In the genomic region with DNA sequence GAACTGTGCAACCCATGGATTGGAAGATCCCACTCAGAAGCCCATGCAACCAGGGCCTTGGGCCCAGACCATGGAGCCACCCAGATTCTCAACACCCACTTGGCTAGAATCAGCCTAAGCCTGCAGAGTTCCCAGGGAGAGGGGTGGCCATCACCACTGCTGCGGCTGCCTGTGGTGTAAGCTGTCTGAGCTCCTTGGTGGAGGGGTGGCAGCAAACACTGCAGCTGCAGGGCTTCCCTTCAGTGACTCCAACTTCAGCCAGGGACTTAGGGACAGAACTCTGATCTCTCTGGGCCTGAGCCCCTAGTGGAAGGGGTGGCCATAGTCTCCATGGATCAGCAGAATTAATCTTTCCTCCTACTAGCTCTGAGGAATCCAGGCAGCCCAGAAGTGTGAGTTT, we compare ENCODE assay signal across 27 cellular contexts.
"Had no signal": no experiment of that assay in that cellular context is flagged by ENCODE, and none has a peak within 500 bp of the region (broad histone marks: within the 10 kb centered on the region; RNA-seq: fewer than 3 reads in every experiment).

No MANE protein-coding gene starts in this region.

- H3K27ac ChIP-seq: stomach, suprapubic skin, testis, thoracic aorta, thyroid gland, tibial artery, tibial nerve, transverse colon, upper lobe of left lung, upper lobe of right lung, uterus, vagina had no signal

- FAIRE-seq: urothelium cell line had no signal

- H3K27me3 ChIP-seq: stomach, suprapubic skin, testis, thyroid gland, tibial artery, tibial nerve, transverse colon, upper lobe of left lung, upper lobe of right lung, uterus, vagina had no signal

- ATAC-seq: stimulated activated effector memory CD8-positive, alpha-beta T cell treated with anti-CD3 and anti-CD28 coated beads, Interleukin-12 subunit alpha, Interleukin-12 subunit beta, amount 100 ng/mL, for 72 hours; stimulated activated memory B cell treated with anti-CD40 and anti-IgM and Interleukin-4, amounts not matched to agents 10 μg/mL and 1 μg/mL and 100 μg/mL, for 72 hours; stimulated activated naive B cell treated with anti-CD40 and anti-IgM and Interleukin-4, amounts not matched to agents 10 μg/mL and 1 μg/mL and 100 μg/mL, for 72 hours; stimulated activated naive CD8-positive, alpha-beta T cell treated with anti-CD3 and anti-CD28 coated beads, Interleukin-15, amount 100 ng/mL, for 72 hours; stimulated activated naive CD8-positive, alpha-beta T cell treated with anti-CD3 and anti-CD28 coated beads, Interleukin-15, Interleukin-2, amounts not matched to agents 100 U/mL and 50 U/mL, for 24 hours; upper lobe of right lung had no signal

- H3K36me3 ChIP-seq: stomach, suprapubic skin, thoracic aorta, thyroid gland, tibial artery, tibial nerve, transverse colon, upper lobe of left lung, upper lobe of right lung, uterus, vagina had no signal

- DNase-seq: stimulated activated CD4-positive, alpha-beta T cell treated with anti-CD3 and anti-CD28 coated beads, Interleukin-2, amount 100 ng/mL, for 48 hours; stimulated activated CD4-positive, alpha-beta T cell treated with anti-CD3 and anti-CD28 coated beads, Interleukin-4, amount 100 ng/mL, for 1 hour; stimulated activated CD4-positive, alpha-beta T cell treated with anti-CD3 and anti-CD28 coated beads, Interleukin-4, amount 100 ng/mL, for 24 hours; stimulated activated CD4-positive, alpha-beta T cell treated with anti-CD3 and anti-CD28 coated beads, Interleukin-4, amount 100 ng/mL, for 4 hours; stimulated activated CD8-positive, alpha-beta memory T cell treated with anti-CD3 and anti-CD28 coated beads, Interleukin-4, amount 100 ng/mL, for 48 hours; stimulated activated naive B cell treated with anti-CD40 and anti-IgM and Interleukin-4, amounts not matched to agents 10 μg/mL and 1 μg/mL and 100 μg/mL, for 72 hours; stimulated activated naive CD4-positive, alpha-beta T cell; stimulated activated naive CD4-positive, alpha-beta T cell treated with Interleukin-2 at 50 U/mL for 16 hours; stimulated activated naive CD8-positive, alpha-beta T cell treated with anti-CD3 and anti-CD28 coated beads, Interleukin-15, amount 100 ng/mL, for 72 hours; stimulated activated naive CD8-positive, alpha-beta T cell treated with anti-CD3 and anti-CD28 coated beads, Interleukin-15, Interleukin-2, amounts not matched to agents 100 U/mL and 50 U/mL, for 24 hours; stomach; substantia nigra; testis; thyroid gland; tibial artery; transverse colon; trophoblast cell; upper lobe of right lung; uterus had no signal

- H3K9me3 ChIP-seq: suprapubic skin, testis, thyroid gland, tibial artery, tibial nerve, transverse colon, upper lobe of right lung, uterus, vagina had no signal

- H3K4me3 ChIP-seq: stomach, suprapubic skin, testis, thoracic aorta, thyroid gland, tibial artery, tibial nerve, transverse colon, upper lobe of left lung, upper lobe of right lung, uterus, vagina had no signal

- H3K4me1 ChIP-seq: stomach, suprapubic skin, testis, thyroid gland, tibial artery, tibial nerve, transverse colon, upper lobe of left lung, upper lobe of right lung, uterus, vagina had no signal
